Comparison of ENCODE assay signal across 19 cellular contexts in genomic region chr22:48927591-48927990, GRCh38.
DNase-seq lines count a peak whose midpoint lies in the region; ATAC-seq and TF ChIP-seq lines count a peak whose summit lies in the region.
"Had no signal": no experiment of that assay in that cellular context is flagged by ENCODE, and none has a peak within 500 bp of the region (broad histone marks: within the 10 kb centered on the region; RNA-seq: fewer than 3 reads in every experiment).

No MANE protein-coding gene starts in this region.

- DNase-seq in DMS79 treated with DMSO at 0.1 percent for 48 hours (lab: John Stamatoyannopoulos, UW): peak; percentile 20
- DNase-seq in DMS79 (lab: John Stamatoyannopoulos, UW): no peak
- peak; percentile 12 for DNase-seq in activated CD8-positive, alpha-beta T cell treated with anti-CD3 and anti-CD28 coated beads, Interleukin-2, amount 10 ng/mL, durations not matched to agents 7 days and 5 days
- no peak for DNase-seq in activated CD8-positive, alpha-beta T cell treated with anti-CD3 and anti-CD28 coated beads for 36 hours
- DNase-seq in NCI-H524 (lab: John Stamatoyannopoulos, UW): peak; percentile 46 to 65
- DNase-seq in osteoblast (ENCODE audit: insufficient read length, low spot score, missing footprints): peak; percentile 43
- no peak for DNase-seq in foreskin keratinocyte
- DNase-seq: AML-193; Caco-2; CD4-positive, alpha-beta T cell; GF-D8; GOT3; H7; HFFc6 had no signal

- peaks cover 2% of the 10 kb centered on the region for H3K27me3 Mint-ChIP-seq in activated CD8-positive, alpha-beta T cell treated with anti-CD3 and anti-CD28 coated beads, Interleukin-2, amount 10 ng/mL, durations not matched to agents 7 days and 5 days (ENCODE audit: low read depth)
- peaks cover 28% of the 10 kb centered on the region for H3K27me3 Mint-ChIP-seq in activated CD8-positive, alpha-beta T cell treated with anti-CD3 and anti-CD28 coated beads for 36 hours

- peaks cover 2% of the 10 kb centered on the region for H3K9me3 ChIP-seq in osteoblast (ENCODE audit: low read depth, low read length)
- H3K9me3 ChIP-seq: A549, Caco-2 had no signal

- TF ChIP-seq CTCF in activated CD8-positive, alpha-beta T cell treated with anti-CD3 and anti-CD28 coated beads for 36 hours (IDR thresholded peaks at IDR 0.05): no peak
- TF ChIP-seq CTCF in osteoblast (IDR thresholded peaks at IDR 0.05; ENCODE audit: extremely low read depth, low read depth, low read length) (no peak), foreskin keratinocyte (conservative IDR thresholded peaks at IDR 0.05) (no peak)

- H3K27ac ChIP-seq in osteoblast (ENCODE audit: low read depth, low read length): no peak overlapping the region
- H3K27ac ChIP-seq in foreskin keratinocyte: no peak overlapping the region
- H3K27ac ChIP-seq: 22Rv1, A549, C4-2B, HL-60 had no signal

- H3K79me2 ChIP-seq in osteoblast (ENCODE audit: insufficient read depth, low read length): no peaks in the 10 kb centered on the region

- H4K20me1 ChIP-seq in osteoblast (ENCODE audit: insufficient read depth, low read length): no peaks in the 10 kb centered on the region

- POLR2A ChIA-PET in activated CD8-positive, alpha-beta T cell treated with anti-CD3 and anti-CD28 coated beads, Interleukin-2, amount 10 ng/mL, durations not matched to agents 7 days and 5 days (lab: Charles Lee): no interaction called here
- POLR2A ChIA-PET in activated CD8-positive, alpha-beta T cell treated with anti-CD3 and anti-CD28 coated beads for 36 hours (lab: Charles Lee): no interaction called here

- H3K4me1 ChIP-seq in osteoblast (ENCODE audit: insufficient read depth, low read length) (no peaks in the 10 kb centered on the region), foreskin keratinocyte (no peaks in the 10 kb centered on the region)
- H3K4me1 ChIP-seq: A549, Caco-2 had no signal

- CTCF ChIA-PET in activated CD8-positive, alpha-beta T cell treated with anti-CD3 and anti-CD28 coated beads, Interleukin-2, amount 10 ng/mL, durations not matched to agents 7 days and 5 days (lab: Charles Lee): no interaction called here
- CTCF ChIA-PET in activated CD8-positive, alpha-beta T cell treated with anti-CD3 and anti-CD28 coated beads for 36 hours (lab: Charles Lee): no interaction called here

- no peaks in the 10 kb centered on the region for H3K36me3 Mint-ChIP-seq in activated CD8-positive, alpha-beta T cell treated with anti-CD3 and anti-CD28 coated beads, Interleukin-2, amount 10 ng/mL, durations not matched to agents 7 days and 5 days (ENCODE audit: low read depth)
- no peaks in the 10 kb centered on the region for H3K36me3 Mint-ChIP-seq in activated CD8-positive, alpha-beta T cell treated with anti-CD3 and anti-CD28 coated beads for 36 hours (ENCODE audit: low read depth)

- H3K4me3 ChIP-seq in osteoblast (ENCODE audit: insufficient read depth, low read length): no peak overlapping the region
- H3K4me3 ChIP-seq: A549 had no signal

- H3K9me3 Mint-ChIP-seq in activated CD8-positive, alpha-beta T cell treated with anti-CD3 and anti-CD28 coated beads, Interleukin-2, amount 10 ng/mL, durations not matched to agents 7 days and 5 days (ENCODE audit: insufficient read depth): no peaks in the 10 kb centered on the region
- H3K9me3 Mint-ChIP-seq in activated CD8-positive, alpha-beta T cell treated with anti-CD3 and anti-CD28 coated beads for 36 hours: no peaks in the 10 kb centered on the region
- H3K9me3 Mint-ChIP-seq: CD4-positive, alpha-beta T cell had no signal

- no peaks in the 10 kb centered on the region for H3K36me3 ChIP-seq in osteoblast (ENCODE audit: insufficient read depth, low read length)

- no peak overlapping the region for H2AFZ ChIP-seq in osteoblast (ENCODE audit: low read length)

- H3K27me3 ChIP-seq in osteoblast (ENCODE audit: insufficient read depth, low read length) (no peaks in the 10 kb centered on the region), foreskin keratinocyte (no peaks in the 10 kb centered on the region)

- H3K4me3 Mint-ChIP-seq in activated CD8-positive, alpha-beta T cell treated with anti-CD3 and anti-CD28 coated beads, Interleukin-2, amount 10 ng/mL, durations not matched to agents 7 days and 5 days: no peak overlapping the region
- no peak overlapping the region for H3K4me3 Mint-ChIP-seq in activated CD8-positive, alpha-beta T cell treated with anti-CD3 and anti-CD28 coated beads for 36 hours
- H3K4me3 Mint-ChIP-seq: CD4-positive, alpha-beta T cell; HFFc6 had no signal

- intact Hi-C loops in activated CD8-positive, alpha-beta T cell treated with anti-CD3 and anti-CD28 coated beads for 36 hours (cut with micrococcal nuclease): no loop called here

- H3K4me1 Mint-ChIP-seq in activated CD8-positive, alpha-beta T cell treated with anti-CD3 and anti-CD28 coated beads, Interleukin-2, amount 10 ng/mL, durations not matched to agents 7 days and 5 days (ENCODE audit: low read depth): no peaks in the 10 kb centered on the region
- no peaks in the 10 kb centered on the region for H3K4me1 Mint-ChIP-seq in activated CD8-positive, alpha-beta T cell treated with anti-CD3 and anti-CD28 coated beads for 36 hours (ENCODE audit: low read depth)

- ATAC-seq in activated CD8-positive, alpha-beta T cell treated with anti-CD3 and anti-CD28 coated beads, Interleukin-2, amount 10 ng/mL, durations not matched to agents 7 days and 5 days: no peak
- ATAC-seq in activated CD8-positive, alpha-beta T cell treated with anti-CD3 and anti-CD28 coated beads for 36 hours: no peak
- no peak for ATAC-seq in foreskin keratinocyte
- ATAC-seq: A549, HCT116 had no signal

- no peak overlapping the region for H3K4me2 ChIP-seq in osteoblast (ENCODE audit: insufficient read depth, low read length)
- H3K4me2 ChIP-seq: A549 had no signal

- H3K27ac Mint-ChIP-seq in activated CD8-positive, alpha-beta T cell treated with anti-CD3 and anti-CD28 coated beads, Interleukin-2, amount 10 ng/mL, durations not matched to agents 7 days and 5 days: no peak overlapping the region
- H3K27ac Mint-ChIP-seq in activated CD8-positive, alpha-beta T cell treated with anti-CD3 and anti-CD28 coated beads for 36 hours: no peak overlapping the region
- H3K27ac Mint-ChIP-seq: CD4-positive, alpha-beta T cell; HFFc6 had no signal

Comparison
In these comparisons a context has a peak if more than half of its experiments do, and no peak if none do; other contexts are left out.
1. DNase-seq: peak in DMS79 treated with DMSO at 0.1 percent for 48 hours (single experiment), activated CD8-positive, alpha-beta T cell treated with anti-CD3 and anti-CD28 coated beads, Interleukin-2, amount 10 ng/mL, durations not matched to agents 7 days and 5 days (single experiment), NCI-H524 (2 of 2) and osteoblast (single experiment); none in DMS79 (single experiment), activated CD8-positive, alpha-beta T cell treated with anti-CD3 and anti-CD28 coated beads for 36 hours (single experiment) and foreskin keratinocyte (0 of 2).